ENCODE assay signal across 1 cellular context in genomic region chr7:130010689-130011412, GRCh38.
TF ChIP-seq lines count a peak whose summit lies in the region.

No MANE protein-coding gene starts in this region.

TF ChIP-seq in GM23338, 12 proteins besides CTCF, POLR2A, EP300 and RAD21 (continued from another document):
- no peak for TF ChIP-seq ZNF462 (CRISPR knock-in tag; IDR thresholded peaks at IDR 0.05)
- TF ChIP-seq ZNF114 (CRISPR knock-in tag; IDR thresholded peaks at IDR 0.05), result no peak
- no peak for TF ChIP-seq STAT1 (IDR thresholded peaks at IDR 0.05; ENCODE audit: unreplicated experiment)
- no peak for TF ChIP-seq ETS1 (IDR thresholded peaks at IDR 0.05)
- TF ChIP-seq REST (IDR thresholded peaks at IDR 0.05; ENCODE audit: unreplicated experiment), result no peak
